Comparison of ENCODE assay signal across 8 cellular contexts in genomic region chr6:138161434-138162103, GRCh38. TPM values are rescaled to one million over a fixed set of nuclear protein-coding genes. Genes with fewer than 3 reads are reported as not detected.
DNase-seq lines count a peak whose midpoint lies in the region; FAIRE-seq and TF ChIP-seq lines count a peak whose summit lies in the region.

TSS of gene ARFGEF3 (plus strand) at chr6:138161939. CDS start at chr6:138162087, 148 bp downstream.

- H3K9me3 Mint-ChIP-seq in HFFc6 = no peaks in the 10 kb centered on the region

- H3K4me1 Mint-ChIP-seq in HFFc6 (ENCODE audit: low read depth) = peaks cover 6% of the 10 kb centered on the region; the same call in 1 of the 2 replicates

- H3K27me3 Mint-ChIP-seq in HFFc6 (ENCODE audit: insufficient read depth) = peaks cover 43% of the 10 kb centered on the region

- H3K27me3 ChIP-seq in endothelial cell of umbilical vein (ENCODE audit: control insufficient read depth in 2 of 2, insufficient read depth in 2 of 2, low read length in 2 of 2) = no peaks in the 10 kb centered on the region

- H3K4me1 ChIP-seq in endothelial cell of umbilical vein (ENCODE audit: control insufficient read depth, extremely low read depth, insufficient read depth, low read length) = peaks cover 10% of the 10 kb centered on the region
- no peaks in the 10 kb centered on the region for H3K4me1 ChIP-seq in OCI-LY7 (ENCODE audit: insufficient read depth, low read length, poor library complexity, severe bottlenecking)

- dilution Hi-C loops in endothelial cell of umbilical vein (cut with MboI; ENCODE audit: extremely low pct_ligation_motif_present, low sequenced_read_pairs) = no loop called here

- H3K36me3 ChIP-seq in endothelial cell of umbilical vein (ENCODE audit: control insufficient read depth in 2 of 2, extremely low read depth in 1 of 2, insufficient read depth in 2 of 2, low read length in 2 of 2) (no peaks in the 10 kb centered on the region), OCI-LY7 (ENCODE audit: insufficient read depth, low read length) (no peaks in the 10 kb centered on the region)

- intact Hi-C loops in endothelial cell of umbilical vein (cut with micrococcal nuclease) = loop anchor here (1.0 to 2.0 kb wide), 3 partner anchors 39 to 243 kb away; partner anchors contain the start of gene HEBP2
- intact Hi-C loops in OCI-LY7 (cut with micrococcal nuclease; ENCODE audit: unreplicated experiment) = no loop called here

- TF ChIP-seq CTCF in GM10248 (IDR thresholded peaks at IDR 0.05; ENCODE audit: control extremely low read depth, extremely low read depth, low read depth, missing control alignments) (no peak), HFFc6 (IDR thresholded peaks at IDR 0.05) (no peak), endothelial cell of umbilical vein (IDR thresholded peaks at IDR 0.05; ENCODE audit: extremely low read depth in 1 of 2, insufficient read depth in 1 of 2, low read depth in 1 of 2, low read length in 2 of 2) (no peak), OCI-LY7 (conservative IDR thresholded peaks at IDR 0.05; ENCODE audit: low read length) (no peak)

- peak within 1 kb of the TSS; percentile 71 for H3K4me3 Mint-ChIP-seq in HFFc6

- no peaks in the 10 kb centered on the region for H3K79me2 ChIP-seq in endothelial cell of umbilical vein (ENCODE audit: control insufficient read depth, insufficient read depth, low read length)
- H3K79me2 ChIP-seq in OCI-LY7 (ENCODE audit: insufficient read depth, low read depth, low read length) = no peaks in the 10 kb centered on the region

- peak within 1 kb of the TSS; percentile 66 to 85 (median 80) for H3K4me3 ChIP-seq in endothelial cell of umbilical vein (replicated peaks in 1 of 3; ENCODE audit: insufficient read depth in 1 of 3, low read depth in 1 of 3, low read length in 3 of 3)
- H3K4me3 ChIP-seq in OCI-LY7 (ENCODE audit: low read depth, low read length, poor library complexity, severe bottlenecking) = no peak within 1 kb of the TSS

- no peaks in the 10 kb centered on the region for H3K9me1 ChIP-seq in endothelial cell of umbilical vein (replicated peaks; ENCODE audit: control insufficient read depth, extremely low read depth, insufficient read depth, low read length)

- FAIRE-seq in endothelial cell of umbilical vein (lab: Jason Lieb, UNC) = peak; percentile 54

- CTCF ChIA-PET in GM10248 (lab: Yijun Ruan, JAX) = no interaction called here
- CTCF ChIA-PET in endothelial cell of umbilical vein (lab: Charles Lee) = interaction anchor here (0.7 to 1.6 kb wide), 3 partner anchors 46 to 211 kb away, joined by 3 to 4 read pairs (median 4); no protein-coding TSS in a partner anchor
- CTCF ChIA-PET in OCI-LY7 (lab: Charles Lee; ENCODE audit: unreplicated experiment) = no interaction called here

- H3K9me3 ChIP-seq in endothelial cell of umbilical vein (replicated peaks; ENCODE audit: control insufficient read depth, insufficient read depth, low read length) = no peaks in the 10 kb centered on the region
- H3K9me3 ChIP-seq in OCI-LY7 (ENCODE audit: low read length) = no peaks in the 10 kb centered on the region

- no peak for TF ChIP-seq POLR2A in endothelial cell of umbilical vein (IDR thresholded peaks at IDR 0.05; ENCODE audit: low read depth, low read length)

- DNase-seq in GM10248 (ENCODE audit: extremely low spot score) (peak; percentile 60), HFFc6 (no peak), NCI-H226 (peak; percentile 55), endothelial cell of umbilical vein (ENCODE audit: low read depth, low spot score) (peak; percentile 42), mucosa of gallbladder (ENCODE audit: low spot score) (peak; percentile 49), OCI-LY7 (ENCODE audit: low spot score) (no peak)
- peak; percentile 83 for DNase-seq in activated CD8-positive, alpha-beta memory T cell treated with anti-CD3 and anti-CD28 coated beads, Interleukin-2, amount 50 U/mL, for 48 hours
- peak; percentile 8 to 30 for DNase-seq in stimulated activated CD8-positive, alpha-beta memory T cell treated with anti-CD3 and anti-CD28 coated beads, Interleukin-4, amount 100 ng/mL, for 4 hours (ENCODE audit: low read depth in 2 of 2, low spot score in 1 of 2)

- H3K9me2 ChIP-seq in OCI-LY7 (ENCODE audit: insufficient read depth, low read length) = no peaks in the 10 kb centered on the region

- H3K4me2 ChIP-seq in endothelial cell of umbilical vein (ENCODE audit: insufficient read depth, low read length) = peak within 1 kb of the TSS; percentile 92
- no peak within 1 kb of the TSS for H3K4me2 ChIP-seq in OCI-LY7 (ENCODE audit: low read length)

- H3K36me3 Mint-ChIP-seq in HFFc6 (ENCODE audit: low read depth) = no peaks in the 10 kb centered on the region

- H2AFZ ChIP-seq in endothelial cell of umbilical vein (ENCODE audit: low read depth, low read length) = peak within 1 kb of the TSS; percentile 96
- H2AFZ ChIP-seq in OCI-LY7 (ENCODE audit: low read length) = no peak within 1 kb of the TSS

- H3K27ac Mint-ChIP-seq in HFFc6 = no peak within 1 kb of the TSS

- H3K27ac ChIP-seq in endothelial cell of umbilical vein (ENCODE audit: insufficient read depth, low read depth, low read length) (peak within 1 kb of the TSS; percentile 38), OCI-LY7 (ENCODE audit: low read depth, low read length, poor library complexity, severe bottlenecking) (no peak within 1 kb of the TSS)

- no peaks in the 10 kb centered on the region for H4K20me1 ChIP-seq in endothelial cell of umbilical vein (replicated peaks; ENCODE audit: control insufficient read depth, extremely low read depth, insufficient read depth, low read length)
- H4K20me1 ChIP-seq in OCI-LY7 (ENCODE audit: insufficient read depth, low read length) = no peaks in the 10 kb centered on the region

- H3K9ac ChIP-seq in endothelial cell of umbilical vein (replicated peaks; ENCODE audit: extremely low read depth, insufficient read depth, low read length) = peak within 1 kb of the TSS; percentile 77

- POLR2A ChIA-PET in GM10248 (lab: Yijun Ruan, JAX) = no interaction called here
- POLR2A ChIA-PET in endothelial cell of umbilical vein (lab: Charles Lee) = no interaction called here
- POLR2A ChIA-PET in OCI-LY7 (lab: Charles Lee) = no interaction called here

- BruUV-seq in endothelial cell of umbilical vein (replicated peaks; lab: Mats Ljungman, UMichigan) = no TSS peak
- BruUV-seq in OCI-LY7 (replicated peaks; lab: Mats Ljungman, UMichigan) = no TSS peak

TF ChIP-seq in endothelial cell of umbilical vein, 7 proteins besides CTCF, POLR2A, EP300 and RAD21:
- TF ChIP-seq FOS (IDR thresholded peaks at IDR 0.05; ENCODE audit: borderline replicate concordance, insufficient read depth, low read length) (no peak), EZH2 (IDR thresholded peaks at IDR 0.05; ENCODE audit: borderline replicate concordance, low read depth, low read length, severe bottlenecking) (peak; percentile 9), JUN (IDR thresholded peaks at IDR 0.05; ENCODE audit: borderline replicate concordance, insufficient read depth, insufficient read length, low read depth) (no peak), MAX (IDR thresholded peaks at IDR 0.05; ENCODE audit: insufficient read depth, insufficient read length) (no peak), MYC (IDR thresholded peaks at IDR 0.05; ENCODE audit: low read depth, low read length) (no peak), POLR2AphosphoS5 (IDR thresholded peaks at IDR 0.05; ENCODE audit: insufficient read depth, low read depth, low read length) (no peak), GATA2 (IDR thresholded peaks at IDR 0.05; ENCODE audit: insufficient read depth, insufficient read length, low read depth, low read length) (no peak)
TF ChIP-seq in endothelial cell of umbilical vein: peak in this region for 1.

RNA-seq across cellular contexts. Expression of gene ARFGEF3, which starts in this region (rescaled TPM):
- under 1 TPM; 0.06 to 0.19 (median 0.08) TPM for total RNA-seq in HFFc6 (2021; fragmentation: NEBNext Ultra II Directional; extraction: Animal tissue kit (Norgen Biotek cat#: 25700))
- total RNA-seq in endothelial cell of umbilical vein (7.0 and 7.3 TPM in 2 replicates), mucosa of gallbladder (17.6 TPM), OCI-LY7 (2022) (not detected in 2 replicates)
- 1.0 and 1.3 TPM in 2 replicates for polyA plus RNA-seq in endothelial cell of umbilical vein
- polyA plus RNA-seq in endothelial cell of umbilical vein (2011; cell fraction: cytosol; rRNA removed) = 1.7 and 1.8 TPM in 2 replicates
- polyA plus RNA-seq in endothelial cell of umbilical vein (2011; cell fraction: nucleus; rRNA removed) = 2.2 and 2.3 TPM in 2 replicates
- polyA plus RNA-seq in endothelial cell of umbilical vein (2012) = 2.6 and 5.4 TPM in 2 replicates
- 5.6 and 6.5 TPM in 2 replicates for polyA minus RNA-seq in endothelial cell of umbilical vein
- 1.7 TPM for polyA minus RNA-seq in endothelial cell of umbilical vein (2011; cell fraction: cytosol; rRNA and poly(A)+ RNA removed)
- 3.3 and 4.0 TPM in 2 replicates for polyA minus RNA-seq in endothelial cell of umbilical vein (2011; cell fraction: nucleus; rRNA and poly(A)+ RNA removed)
- total RNA-seq in OCI-LY7 (2014; rRNA removed; shearing (Covaris generic)) = not detected in 2 replicates

Comparison
In these comparisons a context has a peak if more than half of its experiments do, and no peak if none do; other contexts are left out.
1. DNase-seq: peak in GM10248 (single experiment), NCI-H226 (single experiment), activated CD8-positive, alpha-beta memory T cell treated with anti-CD3 and anti-CD28 coated beads, Interleukin-2, amount 50 U/mL, for 48 hours (single experiment), endothelial cell of umbilical vein (single experiment), mucosa of gallbladder (single experiment) and stimulated activated CD8-positive, alpha-beta memory T cell treated with anti-CD3 and anti-CD28 coated beads, Interleukin-4, amount 100 ng/mL, for 4 hours (2 of 2); none in HFFc6 (single experiment) and OCI-LY7 (single experiment).